In genomic region chr19:49150106-49150943, GRCh38 we compare ENCODE assay signal across 1 cellular context.
TF ChIP-seq lines count a peak whose summit lies in the region.

No MANE protein-coding gene starts in this region.

TF ChIP-seq in K562, 482 proteins besides CTCF, POLR2A, EP300 and RAD21 (continued from another document and continues in another):
- TF ChIP-seq CREB1 (IDR thresholded peaks at IDR 0.05) (no peak; the same call in 1 of the 2 replicates), CREB1 (CRISPR knock-in tag; IDR thresholded peaks at IDR 0.05) (0 out of 2 replicates have a peak, but pooled peaks have one; percentile 12), FOXO4 (CRISPR knock-in tag; IDR thresholded peaks at IDR 0.05) (no peak), ZNF354B (CRISPR knock-in tag; IDR thresholded peaks at IDR 0.05) (no peak), ZNF41 (CRISPR knock-in tag; conservative IDR thresholded peaks at IDR 0.05) (no peak), PBX2 (CRISPR knock-in tag; IDR thresholded peaks at IDR 0.05; ENCODE audit: low read depth) (no peak), PBX2 (tag; conservative IDR thresholded peaks at IDR 0.05; ENCODE audit: low read depth) (peak; percentile 61), ZBTB2 (IDR thresholded peaks at IDR 0.05) (peak; percentile 79), REST (CRISPR knock-in tag; IDR thresholded peaks at IDR 0.05; ENCODE audit: low read depth) (no peak), PTBP1 (IDR thresholded peaks at IDR 0.05; ENCODE audit: low read depth, low read length) (no peak), SAFB2 (IDR thresholded peaks at IDR 0.05; ENCODE audit: borderline replicate concordance, low read depth, low read length, severe bottlenecking) (no peak), XRCC5 (IDR thresholded peaks at IDR 0.05; ENCODE audit: low read depth, low read length) (0 out of 2 replicates have a peak, but pooled peaks have one; percentile 68), RBBP5 (IDR thresholded peaks at IDR 0.05; ENCODE audit: borderline replicate concordance, insufficient read depth, low read length, poor library complexity, severe bottlenecking) (peak; percentile 36), ASH1L (IDR thresholded peaks at IDR 0.05; ENCODE audit: borderline replicate concordance, low read depth, partially characterized antibody) (peak; percentile 82), MNT (conservative IDR thresholded peaks at IDR 0.05) (peak; percentile 71 to 85), ZFP91 (CRISPR knock-in tag; IDR thresholded peaks at IDR 0.05) (peak; percentile 57; the same call in 1 of the 2 replicates), MCM3 (IDR thresholded peaks at IDR 0.05) (no peak), ZNF668 (CRISPR knock-in tag; IDR thresholded peaks at IDR 0.05) (no peak), U2AF2 (optimal IDR thresholded peaks at IDR 0.05; ENCODE audit: low read depth, low read length) (no peak), MAZ (CRISPR knock-in tag; conservative IDR thresholded peaks at IDR 0.05 in 1 of 2, IDR thresholded peaks at IDR 0.05 in 1 of 2) (peak; percentile 75 to 87; a peak in 3 of 4 replicates), TAF1 (IDR thresholded peaks at IDR 0.05; ENCODE audit: control insufficient read depth, extremely low read depth, insufficient read depth, low read length, severe bottlenecking) (peak; percentile 66), RAD51 (IDR thresholded peaks at IDR 0.05; ENCODE audit: borderline replicate concordance, low read depth) (no peak; the same call in 1 of the 2 replicates), ZBTB40 (IDR thresholded peaks at IDR 0.05) (no peak; the same call in 1 of the 2 replicates), ZBTB40 (CRISPR knock-in tag; IDR thresholded peaks at IDR 0.05) (no peak), TRIM24 (IDR thresholded peaks at IDR 0.05) (peak in 1 of 2 experiments; percentile 26; a peak in 1 of 4 replicates), MYC (IDR thresholded peaks at IDR 0.05; ENCODE audit: low read depth, low read length) (peak; percentile 66), MYC (CRISPR knock-in tag; IDR thresholded peaks at IDR 0.05; ENCODE audit: borderline replicate concordance, low read depth) (no peak), FIP1L1 (IDR thresholded peaks at IDR 0.05; ENCODE audit: low read depth, low read length, poor library complexity, severe bottlenecking) (peak; percentile 91), HNRNPL (IDR thresholded peaks at IDR 0.05; ENCODE audit: low read depth, low read length) (no peak; the same call in 1 of the 2 replicates), ZC3H4 (CRISPR knock-in tag; IDR thresholded peaks at IDR 0.05; ENCODE audit: borderline replicate concordance) (no peak), IRF1 (CRISPR knock-in tag; IDR thresholded peaks at IDR 0.05; ENCODE audit: borderline replicate concordance) (no peak), NCOA4 (IDR thresholded peaks at IDR 0.05; ENCODE audit: partially characterized antibody) (no peak)
